Comparison of ENCODE assay signal across 28 cellular contexts in genomic region chr12:41364211-41364610, GRCh38.
"Had no signal": no experiment of that assay in that cellular context is flagged by ENCODE, and none has a peak within 500 bp of the region (broad histone marks: within the 10 kb centered on the region; RNA-seq: fewer than 3 reads in every experiment).

No MANE protein-coding gene starts in this region.

- H3K4me3 Mint-ChIP-seq: stimulated activated effector memory CD8-positive, alpha-beta T cell treated with anti-CD3 and anti-CD28 coated beads, Interleukin-12 subunit alpha, Interleukin-12 subunit beta, amount 100 ng/mL, for 72 hours; stimulated activated memory B cell treated with anti-CD40 and anti-IgM and Interleukin-4, amounts not matched to agents 10 μg/mL and 1 μg/mL and 100 μg/mL, for 72 hours; stimulated activated naive B cell treated with anti-CD40 and anti-IgM and Interleukin-4, amounts not matched to agents 10 μg/mL and 1 μg/mL and 100 μg/mL, for 72 hours; stimulated activated naive CD8-positive, alpha-beta T cell treated with anti-CD3 and anti-CD28 coated beads, Interleukin-15, amount 100 ng/mL, for 72 hours; stimulated activated naive CD8-positive, alpha-beta T cell treated with anti-CD3 and anti-CD28 coated beads, Interleukin-15, Interleukin-2, amounts not matched to agents 100 ng/mL and 50 ng/mL, for 24 hours; type B pancreatic cell had no signal

- H3K4me1 ChIP-seq: stomach, suprapubic skin, testis, thyroid gland, transverse colon, upper lobe of left lung, upper lobe of right lung, uterus, vagina had no signal

- H3K27ac Mint-ChIP-seq: stimulated activated effector memory CD8-positive, alpha-beta T cell treated with anti-CD3 and anti-CD28 coated beads, Interleukin-12 subunit alpha, Interleukin-12 subunit beta, amount 100 ng/mL, for 72 hours; stimulated activated memory B cell treated with anti-CD40 and anti-IgM and Interleukin-4, amounts not matched to agents 10 μg/mL and 1 μg/mL and 100 μg/mL, for 72 hours; stimulated activated naive B cell treated with anti-CD40 and anti-IgM and Interleukin-4, amounts not matched to agents 10 μg/mL and 1 μg/mL and 100 μg/mL, for 72 hours; stimulated activated naive CD8-positive, alpha-beta T cell treated with anti-CD3 and anti-CD28 coated beads, Interleukin-15, amount 100 ng/mL, for 72 hours; stimulated activated naive CD8-positive, alpha-beta T cell treated with anti-CD3 and anti-CD28 coated beads, Interleukin-15, Interleukin-2, amounts not matched to agents 100 ng/mL and 50 ng/mL, for 24 hours; type B pancreatic cell had no signal

- DNase-seq: stimulated activated CD4-positive, alpha-beta T cell treated with anti-CD3 and anti-CD28 coated beads, Interleukin-2, amount 100 ng/mL, for 48 hours; stimulated activated CD4-positive, alpha-beta T cell treated with anti-CD3 and anti-CD28 coated beads, Interleukin-4, amount 100 ng/mL, for 1 hour; stimulated activated CD4-positive, alpha-beta T cell treated with anti-CD3 and anti-CD28 coated beads, Interleukin-4, amount 100 ng/mL, for 24 hours; stimulated activated CD4-positive, alpha-beta T cell treated with anti-CD3 and anti-CD28 coated beads, Interleukin-4, amount 100 ng/mL, for 4 hours; stimulated activated CD8-positive, alpha-beta memory T cell treated with anti-CD3 and anti-CD28 coated beads, Interleukin-4, amount 100 ng/mL, for 48 hours; stimulated activated naive B cell treated with anti-CD40 and anti-IgM and Interleukin-4, amounts not matched to agents 10 μg/mL and 1 μg/mL and 100 μg/mL, for 72 hours; stimulated activated naive CD4-positive, alpha-beta T cell; stimulated activated naive CD4-positive, alpha-beta T cell treated with Interleukin-2 at 50 U/mL for 16 hours; stimulated activated naive CD8-positive, alpha-beta T cell treated with anti-CD3 and anti-CD28 coated beads, Interleukin-15, amount 100 ng/mL, for 72 hours; stimulated activated naive CD8-positive, alpha-beta T cell treated with anti-CD3 and anti-CD28 coated beads, Interleukin-15, Interleukin-2, amounts not matched to agents 100 U/mL and 50 U/mL, for 24 hours; stomach; substantia nigra; testis; thyroid gland; tibial artery; transverse colon; trophoblast cell; upper lobe of left lung; upper lobe of right lung; uterus had no signal

- H3K4me3 ChIP-seq: stomach, suprapubic skin, testis, thoracic aorta, thyroid gland, tibial artery, tibial nerve, transverse colon, upper lobe of left lung, upper lobe of right lung, uterus, vagina had no signal

- H3K27me3 Mint-ChIP-seq: stimulated activated memory B cell treated with anti-CD40 and anti-IgM and Interleukin-4, amounts not matched to agents 10 μg/mL and 1 μg/mL and 100 μg/mL, for 72 hours; stimulated activated naive B cell treated with anti-CD40 and anti-IgM and Interleukin-4, amounts not matched to agents 10 μg/mL and 1 μg/mL and 100 μg/mL, for 72 hours; stimulated activated naive CD8-positive, alpha-beta T cell treated with anti-CD3 and anti-CD28 coated beads, Interleukin-15, Interleukin-2, amounts not matched to agents 100 ng/mL and 50 ng/mL, for 24 hours had no signal

- H3K4me1 Mint-ChIP-seq: stimulated activated effector memory CD8-positive, alpha-beta T cell treated with anti-CD3 and anti-CD28 coated beads, Interleukin-12 subunit alpha, Interleukin-12 subunit beta, amount 100 ng/mL, for 72 hours; stimulated activated memory B cell treated with anti-CD40 and anti-IgM and Interleukin-4, amounts not matched to agents 10 μg/mL and 1 μg/mL and 100 μg/mL, for 72 hours; stimulated activated naive B cell treated with anti-CD40 and anti-IgM and Interleukin-4, amounts not matched to agents 10 μg/mL and 1 μg/mL and 100 μg/mL, for 72 hours; stimulated activated naive CD8-positive, alpha-beta T cell treated with anti-CD3 and anti-CD28 coated beads, Interleukin-15, amount 100 ng/mL, for 72 hours had no signal

- H3K27me3 ChIP-seq: stomach, suprapubic skin, testis, thyroid gland, tibial artery, tibial nerve, transverse colon, upper lobe of left lung, upper lobe of right lung, uterus, vagina had no signal

- H3K36me3 ChIP-seq: stomach, suprapubic skin, thoracic aorta, thyroid gland, tibial artery, tibial nerve, transverse colon, upper lobe of left lung, upper lobe of right lung, uterus, vagina had no signal

- ATAC-seq: stimulated activated effector memory CD8-positive, alpha-beta T cell treated with anti-CD3 and anti-CD28 coated beads, Interleukin-12 subunit alpha, Interleukin-12 subunit beta, amount 100 ng/mL, for 72 hours; stimulated activated memory B cell treated with anti-CD40 and anti-IgM and Interleukin-4, amounts not matched to agents 10 μg/mL and 1 μg/mL and 100 μg/mL, for 72 hours; stimulated activated naive B cell treated with anti-CD40 and anti-IgM and Interleukin-4, amounts not matched to agents 10 μg/mL and 1 μg/mL and 100 μg/mL, for 72 hours; stimulated activated naive CD8-positive, alpha-beta T cell treated with anti-CD3 and anti-CD28 coated beads, Interleukin-15, amount 100 ng/mL, for 72 hours; stimulated activated naive CD8-positive, alpha-beta T cell treated with anti-CD3 and anti-CD28 coated beads, Interleukin-15, Interleukin-2, amounts not matched to agents 100 U/mL and 50 U/mL, for 24 hours; upper lobe of right lung had no signal

- H3K36me3 Mint-ChIP-seq: stimulated activated effector memory CD8-positive, alpha-beta T cell treated with anti-CD3 and anti-CD28 coated beads, Interleukin-12 subunit alpha, Interleukin-12 subunit beta, amount 100 ng/mL, for 72 hours; stimulated activated memory B cell treated with anti-CD40 and anti-IgM and Interleukin-4, amounts not matched to agents 10 μg/mL and 1 μg/mL and 100 μg/mL, for 72 hours; stimulated activated naive B cell treated with anti-CD40 and anti-IgM and Interleukin-4, amounts not matched to agents 10 μg/mL and 1 μg/mL and 100 μg/mL, for 72 hours; type B pancreatic cell had no signal

- H3K9me3 Mint-ChIP-seq: stimulated activated effector memory CD8-positive, alpha-beta T cell treated with anti-CD3 and anti-CD28 coated beads, Interleukin-12 subunit alpha, Interleukin-12 subunit beta, amount 100 ng/mL, for 72 hours; stimulated activated memory B cell treated with anti-CD40 and anti-IgM and Interleukin-4, amounts not matched to agents 10 μg/mL and 1 μg/mL and 100 μg/mL, for 72 hours; stimulated activated naive CD8-positive, alpha-beta T cell treated with anti-CD3 and anti-CD28 coated beads, Interleukin-15, amount 100 ng/mL, for 72 hours; stimulated activated naive CD8-positive, alpha-beta T cell treated with anti-CD3 and anti-CD28 coated beads, Interleukin-15, Interleukin-2, amounts not matched to agents 100 ng/mL and 50 ng/mL, for 24 hours had no signal

- H3K27ac ChIP-seq: stomach, suprapubic skin, testis, thoracic aorta, thyroid gland, tibial artery, tibial nerve, transverse colon, upper lobe of left lung, upper lobe of right lung, uterus, vagina had no signal

- H3K9me3 ChIP-seq: suprapubic skin, testis, thoracic aorta, thyroid gland, tibial artery, tibial nerve, transverse colon, upper lobe of right lung, uterus, vagina had no signal
